14 cellular contexts compared by ENCODE assay signal in genomic region chr6:130928993-130929678, GRCh38.
DNase-seq lines count a peak whose midpoint lies in the region; ATAC-seq and TF ChIP-seq lines count a peak whose summit lies in the region.
"Had no signal": no experiment of that assay in that cellular context is flagged by ENCODE, and none has a peak within 500 bp of the region (broad histone marks: within the 10 kb centered on the region; RNA-seq: fewer than 3 reads in every experiment).

No MANE protein-coding gene starts in this region.

- H3K36me3 ChIP-seq in mucosa of descending colon (ENCODE audit: low read depth), result no peaks in the 10 kb centered on the region

- no peak overlapping the region for H3K27ac Mint-ChIP-seq in MCF 10A (ENCODE audit: low read depth, unreplicated experiment)
- H3K27ac Mint-ChIP-seq: activated CD4-positive, alpha-beta T cell treated with anti-CD3 and anti-CD28 coated beads, Interleukin-2, amount 10 ng/mL, durations not matched to agents 7 days and 5 days; activated T-helper 2 cell treated with anti-CD3 and anti-CD28 coated beads, Interferon-gamma antibody, Interleukin-2, Interleukin-4, amounts not matched to agents 10 μg/mL and 5 μg/mL and 100 μg/mL, durations not matched to agents 14 hours and 24 hours and 36 hours; T-helper 2 cell treated with Interferon-gamma antibody and Interleukin-4, amounts not matched to agents 5 μg/mL and 100 μg/mL, for 36 hours had no signal

- TF ChIP-seq CTCF in AG04449 (IDR thresholded peaks at IDR 0.05; ENCODE audit: insufficient read depth, low read length, missing control alignments) (no peak), mucosa of descending colon (IDR thresholded peaks at IDR 0.05) (no peak), MCF 10A (IDR thresholded peaks at IDR 0.05; ENCODE audit: unreplicated experiment) (no peak), RWPE1 (conservative IDR thresholded peaks at IDR 0.05; ENCODE audit: low read depth) (no peak)

- H3K4me3 ChIP-seq in AG04449 (ENCODE audit: low read depth, low read length), result no peak overlapping the region
- no peak overlapping the region for H3K4me3 ChIP-seq in mucosa of descending colon

- H3K4me1 ChIP-seq in mucosa of descending colon (ENCODE audit: low read depth), result no peaks in the 10 kb centered on the region

- BruUV-seq in MCF 10A (replicated peaks; lab: Mats Ljungman, UMichigan), result no TSS peak

- H3K27ac ChIP-seq in RWPE1, result no peak overlapping the region

- H3K27me3 Mint-ChIP-seq in MCF 10A (ENCODE audit: insufficient read depth, unreplicated experiment), result no peaks in the 10 kb centered on the region
- H3K27me3 Mint-ChIP-seq: activated CD4-positive, alpha-beta T cell treated with anti-CD3 and anti-CD28 coated beads, Interleukin-2, amount 10 ng/mL, durations not matched to agents 7 days and 5 days had no signal

- POLR2A ChIA-PET in AG04449 (lab: Yijun Ruan, JAX) (interaction anchor here (1.0 kb wide), 1 partner anchor 23 kb away, joined by 3 read pairs; no protein-coding TSS in a partner anchor), MCF 10A (lab: Yijun Ruan, JAX) (no interaction called here), RWPE1 (lab: Yijun Ruan, JAX; ENCODE audit: low non-redundant PET) (no interaction called here)

- no peaks in the 10 kb centered on the region for H3K9me3 Mint-ChIP-seq in MCF 10A (ENCODE audit: unreplicated experiment)
- H3K9me3 Mint-ChIP-seq: activated CD4-positive, alpha-beta T cell treated with anti-CD3 and anti-CD28 coated beads, Interleukin-2, amount 10 ng/mL, durations not matched to agents 7 days and 5 days; activated T-helper 2 cell treated with anti-CD3 and anti-CD28 coated beads, Interferon-gamma antibody, Interleukin-2, Interleukin-4, amounts not matched to agents 10 μg/mL and 5 μg/mL and 100 μg/mL, durations not matched to agents 14 hours and 24 hours and 36 hours; T-helper 2 cell treated with Interferon-gamma antibody and Interleukin-4, amounts not matched to agents 5 μg/mL and 100 μg/mL, for 36 hours had no signal

- ATAC-seq in mucosa of descending colon (peak; percentile 17), GM18870 (IDR thresholded peaks at IDR 0.05; ENCODE audit: unreplicated experiment) (no peak)

- H3K4me3 Mint-ChIP-seq in MCF 10A (ENCODE audit: unreplicated experiment), result no peak overlapping the region
- H3K4me3 Mint-ChIP-seq: activated CD4-positive, alpha-beta T cell treated with anti-CD3 and anti-CD28 coated beads, Interleukin-2, amount 10 ng/mL, durations not matched to agents 7 days and 5 days; T-helper 2 cell treated with Interferon-gamma antibody and Interleukin-4, amounts not matched to agents 5 μg/mL and 100 μg/mL, for 36 hours had no signal

- DNase-seq in AG04449 (ENCODE audit: low read depth, low spot score) (peak; percentile 49), LHCN-M2 (ENCODE audit: low read depth) (peak; percentile 87), fibroblast of gingiva (ENCODE audit: low read depth) (peak; percentile 55), mucosa of descending colon (no peak), T1000 (lab: John Stamatoyannopoulos, UW) (no peak), MCF 10A (ENCODE audit: unreplicated experiment) (no peak), RWPE1 (ENCODE audit: low spot score) (no peak)
- DNase-seq: activated CD4-positive, alpha-beta T cell treated with anti-CD3 and anti-CD28 coated beads, Interleukin-2, amount 10 ng/mL, durations not matched to agents 7 days and 5 days; DMS53; GOT3; NCI-H226 had no signal

- no peaks in the 10 kb centered on the region for H3K36me3 Mint-ChIP-seq in MCF 10A (ENCODE audit: insufficient read depth, unreplicated experiment)

- no peaks in the 10 kb centered on the region for H3K9me3 ChIP-seq in mucosa of descending colon

- no peaks in the 10 kb centered on the region for H3K4me1 Mint-ChIP-seq in MCF 10A (ENCODE audit: insufficient read depth, unreplicated experiment)
- H3K4me1 Mint-ChIP-seq: activated CD4-positive, alpha-beta T cell treated with anti-CD3 and anti-CD28 coated beads, Interleukin-2, amount 10 ng/mL, durations not matched to agents 7 days and 5 days had no signal

- intact Hi-C loops in mucosa of descending colon (cut with DNase I, micrococcal nuclease), result no loop called here
- intact Hi-C loops in MCF 10A (cut with micrococcal nuclease), result no loop called here

- CTCF ChIA-PET in AG04449 (lab: Yijun Ruan, JAX), result interaction anchor here (0.8 to 2.7 kb wide), 3 partner anchors 10 to 44 kb away, joined by 3 to 8 read pairs (median 4); no protein-coding TSS in a partner anchor
- CTCF ChIA-PET in MCF 10A (lab: Yijun Ruan, JAX), result interaction anchor here (1.0 to 1.3 kb wide), 2 partner anchors 10 to 12 kb away, joined by 3 to 4 read pairs; no protein-coding TSS in a partner anchor
- CTCF ChIA-PET in RWPE1 (lab: Yijun Ruan, JAX), result interaction anchor here (0.6 kb wide), 1 partner anchor 9 kb away, joined by 4 read pairs; no protein-coding TSS in a partner anchor

Comparison
In these comparisons a context has a peak if more than half of its experiments do, and no peak if none do; other contexts are left out.
1. DNase-seq: peak in AG04449 (single experiment), LHCN-M2 (single experiment) and fibroblast of gingiva (single experiment); none in mucosa of descending colon (0 of 3), T1000 (single experiment), MCF 10A (single experiment) and RWPE1 (single experiment).